ENCODE assay signal across 23 cellular contexts in the genomic region with DNA sequence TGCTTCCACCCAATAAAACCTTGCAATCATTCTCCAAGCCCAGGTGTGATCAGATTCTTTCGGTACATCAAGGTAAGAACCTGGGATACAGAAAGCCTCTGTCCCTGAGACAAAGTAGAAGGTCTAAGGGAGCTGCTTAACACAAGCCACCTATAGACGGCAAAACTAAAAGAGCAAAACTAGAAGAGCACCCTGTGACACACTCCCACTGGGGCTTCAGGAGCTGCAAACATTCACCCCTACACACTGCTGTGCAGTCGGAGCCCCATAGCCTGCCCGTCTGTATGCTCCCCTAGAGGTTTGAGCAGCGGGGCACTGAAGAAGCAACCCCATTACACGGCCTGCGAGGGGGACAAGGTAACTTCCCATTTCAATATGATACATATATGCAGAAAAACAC.
"Had no signal": no experiment of that assay in that cellular context is flagged by ENCODE, and none has a peak within 500 bp of the region (broad histone marks: within the 10 kb centered on the region; RNA-seq: fewer than 3 reads in every experiment).

No MANE protein-coding gene starts in this region.

- DNase-seq: activated CD4-positive, alpha-beta T cell treated with anti-CD3 and anti-CD28 coated beads for 4 hours; activated CD8-positive, alpha-beta memory T cell treated with anti-CD3 and anti-CD28 coated beads, Interleukin-2, amount 50 U/mL, for 4 hours; activated CD8-positive, alpha-beta T cell treated with anti-CD3 and anti-CD28 coated beads for 36 hours; activated gamma-delta T cell treated with Interleukin-2 at 50 U/mL for 16 hours; activated naive CD4-positive, alpha-beta T cell treated with anti-CD3 and anti-CD28 coated beads, Interleukin-2, amount 10 ng/mL, durations not matched to agents 7 days and 5 days; activated naive CD8-positive, alpha-beta T cell treated with anti-CD3 and anti-CD28 coated beads, Interleukin-2, amount 10 ng/mL, durations not matched to agents 7 days and 5 days; activated T-cell treated with anti-CD3 and anti-CD28 coated beads, Interleukin-2, amount 50 U/mL, for 72 hours; adrenal gland; caudate nucleus; colonic mucosa; NCI-H1048; NCI-H1694; NCI-H2029; NCI-H2107; NCI-H2171 treated with DMSO at 0.1 percent for 48 hours; NCI-H226; NCI-H526 treated with DMSO at 0.1 percent for 48 hours; NCI-H82; NK-92 treated with Interleukin-12 subunit alpha and Interleukin-12 subunit beta, amount 100 ng/mL, for 24 hours; SIG-M5; T-helper 1 cell had no signal

- ATAC-seq: activated CD4-positive, CD25-positive, alpha-beta regulatory T cell treated with anti-CD3 and anti-CD28 coated beads, Interleukin-2, amount 50 U/mL, for 24 hours; activated CD8-positive, alpha-beta T cell treated with anti-CD3 and anti-CD28 coated beads for 36 hours; activated T-cell treated with anti-CD3 and anti-CD28 coated beads, Interleukin-2, amount 50 U/mL, for 72 hours had no signal

- H3K27ac Mint-ChIP-seq: activated CD8-positive, alpha-beta T cell treated with anti-CD3 and anti-CD28 coated beads for 36 hours; activated naive CD4-positive, alpha-beta T cell treated with anti-CD3 and anti-CD28 coated beads, Interleukin-2, amount 10 ng/mL, durations not matched to agents 7 days and 5 days; activated naive CD8-positive, alpha-beta T cell treated with anti-CD3 and anti-CD28 coated beads, Interleukin-2, amount 10 ng/mL, durations not matched to agents 7 days and 5 days; activated T-cell treated with anti-CD3 and anti-CD28 coated beads, Interleukin-2, amount 50 U/mL, for 72 hours; activated T-helper 2 cell treated with anti-CD3 and anti-CD28 coated beads, Interferon-gamma antibody, Interleukin-2, Interleukin-4, amounts not matched to agents 10 μg/mL and 5 μg/mL and 100 μg/mL, durations not matched to agents 14 hours and 24 hours and 36 hours had no signal

- H3K27me3 Mint-ChIP-seq: activated CD8-positive, alpha-beta T cell treated with anti-CD3 and anti-CD28 coated beads for 36 hours; activated naive CD4-positive, alpha-beta T cell treated with anti-CD3 and anti-CD28 coated beads, Interleukin-2, amount 10 ng/mL, durations not matched to agents 7 days and 5 days; activated naive CD8-positive, alpha-beta T cell treated with anti-CD3 and anti-CD28 coated beads, Interleukin-2, amount 10 ng/mL, durations not matched to agents 7 days and 5 days had no signal

- H3K4me1 Mint-ChIP-seq: activated naive CD4-positive, alpha-beta T cell treated with anti-CD3 and anti-CD28 coated beads, Interleukin-2, amount 10 ng/mL, durations not matched to agents 7 days and 5 days; activated naive CD8-positive, alpha-beta T cell treated with anti-CD3 and anti-CD28 coated beads, Interleukin-2, amount 10 ng/mL, durations not matched to agents 7 days and 5 days had no signal

- H3K36me3 Mint-ChIP-seq: activated naive CD4-positive, alpha-beta T cell treated with anti-CD3 and anti-CD28 coated beads, Interleukin-2, amount 10 ng/mL, durations not matched to agents 7 days and 5 days; activated naive CD8-positive, alpha-beta T cell treated with anti-CD3 and anti-CD28 coated beads, Interleukin-2, amount 10 ng/mL, durations not matched to agents 7 days and 5 days had no signal

- H3K4me3 Mint-ChIP-seq: activated CD8-positive, alpha-beta T cell treated with anti-CD3 and anti-CD28 coated beads for 36 hours; activated naive CD4-positive, alpha-beta T cell treated with anti-CD3 and anti-CD28 coated beads, Interleukin-2, amount 10 ng/mL, durations not matched to agents 7 days and 5 days; activated naive CD8-positive, alpha-beta T cell treated with anti-CD3 and anti-CD28 coated beads, Interleukin-2, amount 10 ng/mL, durations not matched to agents 7 days and 5 days; activated T-cell treated with anti-CD3 and anti-CD28 coated beads, Interleukin-2, amount 50 U/mL, for 72 hours had no signal
